In genomic region chr17:29954405-29954804, GRCh38 we compare ENCODE assay signal across 1 cellular context.
TF ChIP-seq lines count a peak whose summit lies in the region.

No MANE protein-coding gene starts in this region.

TF ChIP-seq in HEK293, 187 proteins besides CTCF, POLR2A, EP300 and RAD21 (continued from another document):
- peak; percentile 56; the same call in 1 of the 2 replicates for TF ChIP-seq TRIM28 (IDR thresholded peaks at IDR 0.05; ENCODE audit: borderline replicate concordance, low read length)
